ENCODE assay signal across 8 cellular contexts in the genomic region with DNA sequence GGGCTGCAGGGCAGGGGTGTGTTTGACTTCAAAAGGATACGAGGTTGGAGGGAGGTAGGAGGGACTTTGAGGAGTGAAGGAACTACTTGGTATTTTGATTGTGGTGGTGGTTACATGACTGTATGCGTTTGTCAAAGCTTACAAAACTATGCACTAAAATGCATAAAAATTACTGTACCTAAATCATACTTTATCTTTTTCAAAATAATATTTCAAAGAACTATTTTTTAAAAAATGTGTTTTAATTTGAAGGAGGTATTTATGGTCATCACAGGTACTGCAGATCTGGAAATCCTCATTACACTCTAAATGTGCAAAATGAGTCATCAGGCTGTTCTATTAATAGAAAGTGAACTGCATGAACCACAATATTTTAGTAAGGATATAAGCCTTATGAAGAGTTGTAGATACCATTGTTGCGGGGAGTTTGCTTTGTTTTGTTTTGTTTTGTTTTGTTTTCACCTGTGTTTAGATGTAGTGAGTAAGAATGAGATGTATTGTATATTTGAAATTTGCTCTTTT.
DNase-seq lines count a peak whose midpoint lies in the region; ATAC-seq and TF ChIP-seq lines count a peak whose summit lies in the region.

No MANE protein-coding gene starts in this region.

- POLR2A ChIA-PET in AG04450 (lab: Yijun Ruan, JAX) = no interaction called here

- H3K9me3 ChIP-seq in AG04450 (ENCODE audit: control insufficient read depth, insufficient read depth, low read length) (no peaks in the 10 kb centered on the region), hepatocyte (ENCODE audit: low read depth) (no peaks in the 10 kb centered on the region)

- H3K9me3 Mint-ChIP-seq in activated naive CD8-positive, alpha-beta T cell treated with anti-CD3 and anti-CD28 coated beads for 36 hours = peaks cover 2% of the 10 kb centered on the region

- H3K27ac ChIP-seq in AG04450 (ENCODE audit: low read depth, low read length) (no peak overlapping the region), hepatocyte (no peak overlapping the region)

- no peaks in the 10 kb centered on the region for H3K36me3 Mint-ChIP-seq in activated naive CD8-positive, alpha-beta T cell treated with anti-CD3 and anti-CD28 coated beads for 36 hours

- H3K4me1 ChIP-seq in hepatocyte (ENCODE audit: insufficient read depth) = peaks cover 3% of the 10 kb centered on the region

- H3K4me2 ChIP-seq in hepatocyte = peak overlapping the region; percentile 0

- DNase-seq in AG04450 (ENCODE audit: low read depth, low spot score) (no peak), hepatocyte (ENCODE audit: low spot score) (peak; percentile 34), NCI-H2081 treated with DMSO at 0.1 percent for 48 hours (lab: John Stamatoyannopoulos, UW) (no peak), occipital lobe (lab: John Stamatoyannopoulos, UW) (no peak)
- no peak for DNase-seq in activated naive CD8-positive, alpha-beta T cell treated with anti-CD3 and anti-CD28 coated beads for 36 hours

- H3K36me3 ChIP-seq in hepatocyte (replicated peaks; ENCODE audit: insufficient read depth, low read depth) = no peaks in the 10 kb centered on the region

- H3K9me2 ChIP-seq in hepatocyte (replicated peaks; ENCODE audit: insufficient read depth) = no peaks in the 10 kb centered on the region

- H3K4me3 ChIP-seq in AG04450 (ENCODE audit: low read depth, low read length) = no peak overlapping the region
- no peak overlapping the region for H3K4me3 ChIP-seq in hepatocyte

- H4K20me1 ChIP-seq in hepatocyte (ENCODE audit: insufficient read depth, poor library complexity, severe bottlenecking) = no peaks in the 10 kb centered on the region

- peak; percentile 73 for ATAC-seq in GM18909 (IDR thresholded peaks at IDR 0.05; ENCODE audit: poor library complexity, unreplicated experiment)
- ATAC-seq in HG03354 (IDR thresholded peaks at IDR 0.05; ENCODE audit: poor library complexity, severe bottlenecking, unreplicated experiment) = peak; percentile 88
- no peak for ATAC-seq in GM19023 (IDR thresholded peaks at IDR 0.05; ENCODE audit: unreplicated experiment)

- no peaks in the 10 kb centered on the region for H3K79me2 ChIP-seq in hepatocyte

- H3K4me3 Mint-ChIP-seq in activated naive CD8-positive, alpha-beta T cell treated with anti-CD3 and anti-CD28 coated beads for 36 hours = peak overlapping the region; percentile 4

- WGBS in hepatocyte (ENCODE audit: low lambda C conversion rate, missing lambda C conversion rate) = 40% methylated on average over 3 of the region's 3 CpGs

- H3K27me3 ChIP-seq in AG04450 (ENCODE audit: control insufficient read depth, insufficient read depth, low read length) (no peaks in the 10 kb centered on the region), hepatocyte (no peaks in the 10 kb centered on the region)

- H3K27ac Mint-ChIP-seq in activated naive CD8-positive, alpha-beta T cell treated with anti-CD3 and anti-CD28 coated beads for 36 hours = no peak overlapping the region

- H2AFZ ChIP-seq in hepatocyte = no peak overlapping the region

- no peaks in the 10 kb centered on the region for H3K27me3 Mint-ChIP-seq in activated naive CD8-positive, alpha-beta T cell treated with anti-CD3 and anti-CD28 coated beads for 36 hours

- CTCF ChIA-PET in AG04450 (lab: Charles Lee) = interaction anchor here (0.6 kb wide), 1 partner anchor 96 kb away, joined by 3 read pairs; no protein-coding TSS in a partner anchor

- peaks cover 20% of the 10 kb centered on the region for H3K4me1 Mint-ChIP-seq in activated naive CD8-positive, alpha-beta T cell treated with anti-CD3 and anti-CD28 coated beads for 36 hours

- TF ChIP-seq CTCF in AG04450 (IDR thresholded peaks at IDR 0.05; ENCODE audit: low read depth, low read length) = peak; percentile 17; the same call in 1 of the 2 replicates
- no peak for TF ChIP-seq CTCF in hepatocyte (IDR thresholded peaks at IDR 0.05; ENCODE audit: poor library complexity)
